Comparison of ENCODE assay signal across 1 cellular context in genomic region chr2:231069379-231070054, GRCh38.
TF ChIP-seq lines count a peak whose summit lies in the region.

No MANE protein-coding gene starts in this region.

TF ChIP-seq in IMR-90, 13 proteins besides CTCF, POLR2A, EP300 and RAD21 (continued from another document):
- TF ChIP-seq CHD1 (IDR thresholded peaks at IDR 0.05; ENCODE audit: low read depth, low read length) (no peak), SMC3 (IDR thresholded peaks at IDR 0.05; ENCODE audit: low read depth, low read length) (no peak), FOS (IDR thresholded peaks at IDR 0.05; ENCODE audit: low read depth, low read length) (no peak), RFX5 (IDR thresholded peaks at IDR 0.05; ENCODE audit: low read depth, low read length) (no peak), NFE2L2 (IDR thresholded peaks at IDR 0.05; ENCODE audit: low read depth, low read length) (no peak), MAFK (IDR thresholded peaks at IDR 0.05; ENCODE audit: low read depth, low read length) (no peak), CEBPB (IDR thresholded peaks at IDR 0.05; ENCODE audit: low read depth, low read length) (no peak), ELK1 (IDR thresholded peaks at IDR 0.05; ENCODE audit: borderline replicate concordance, low read depth, low read length) (no peak), MAZ (IDR thresholded peaks at IDR 0.05; ENCODE audit: borderline replicate concordance, low read depth, low read length) (no peak), RCOR1 (IDR thresholded peaks at IDR 0.05; ENCODE audit: insufficient replicate concordance, low read length) (no peak), BHLHE40 (IDR thresholded peaks at IDR 0.05; ENCODE audit: low read depth, low read length) (no peak), USF2 (IDR thresholded peaks at IDR 0.05; ENCODE audit: low read depth, low read length) (no peak)
